ENCODE assay signal across 1 cellular context in genomic region chr9:96612105-96612965, GRCh38.
A peak's percentile ranks its signal among the peaks of the same experiment; 100 is the strongest.
TF ChIP-seq lines count a peak whose summit lies in the region.

No MANE protein-coding gene starts in this region.

TF ChIP-seq in neural cell, 6 proteins besides CTCF, POLR2A, EP300 and RAD21 (continued from another document):
- TF ChIP-seq REST (IDR thresholded peaks at IDR 0.05; ENCODE audit: borderline replicate concordance), result peak; percentile 63
- TF ChIP-seq TAF1 (IDR thresholded peaks at IDR 0.05; ENCODE audit: low read depth), result peak; percentile 29
- TF ChIP-seq POLR2AphosphoS5 (IDR thresholded peaks at IDR 0.05), result peak; percentile 66
